Comparison of ENCODE assay signal across 21 cellular contexts in genomic region chr2:134955744-134956143, GRCh38. TPM values are rescaled to one million over a fixed set of nuclear protein-coding genes. Genes with fewer than 3 reads are reported as not detected.
DNase-seq lines count a peak whose midpoint lies in the region; ATAC-seq, FAIRE-seq and TF ChIP-seq lines count a peak whose summit lies in the region.
"Had no signal": no experiment of that assay in that cellular context is flagged by ENCODE, and none has a peak within 500 bp of the region (broad histone marks: within the 10 kb centered on the region; RNA-seq: fewer than 3 reads in every experiment).

No MANE protein-coding gene starts in this region.

- H3K4me2 ChIP-seq in HepG2 (ENCODE audit: low read depth, low read length) = no peak overlapping the region
- H3K4me2 ChIP-seq in endothelial cell of umbilical vein (ENCODE audit: insufficient read depth, low read length) = no peak overlapping the region
- H3K4me2 ChIP-seq in osteoblast (ENCODE audit: insufficient read depth, low read length) = no peak overlapping the region
- H3K4me2 ChIP-seq: BLaER1, GM23338 had no signal

- H3K9ac ChIP-seq in HepG2 (ENCODE audit: insufficient read depth, low read depth, low read length) (no peak overlapping the region), endothelial cell of umbilical vein (replicated peaks; ENCODE audit: extremely low read depth, insufficient read depth, low read length) (no peak overlapping the region)
- H3K9ac ChIP-seq: BLaER1 had no signal

- 63% methylated on average over 1 of the region's 1 CpG for WGBS in HepG2 (ENCODE audit: low lambda C conversion rate)
- 33% methylated on average over 1 of the region's 1 CpG for WGBS in right lobe of liver (ENCODE audit: insufficient coverage, low coverage, low lambda C conversion rate, missing lambda C conversion rate)

- H2AFZ ChIP-seq in HepG2 (ENCODE audit: low read length) = no peak overlapping the region
- no peak overlapping the region for H2AFZ ChIP-seq in endothelial cell of umbilical vein (ENCODE audit: low read depth, low read length)
- no peak overlapping the region for H2AFZ ChIP-seq in osteoblast (ENCODE audit: low read length)
- H2AFZ ChIP-seq: GM23338 had no signal

- BruUV-seq in HepG2 (replicated peaks; lab: Mats Ljungman, UMichigan) (no TSS peak), endothelial cell of umbilical vein (replicated peaks; lab: Mats Ljungman, UMichigan) (no TSS peak)

- H3K4me1 ChIP-seq in HepG2 (ENCODE audit: insufficient read depth, low read length) = peaks cover 38% of the 10 kb centered on the region
- no peaks in the 10 kb centered on the region for H3K4me1 ChIP-seq in right lobe of liver
- no peaks in the 10 kb centered on the region for H3K4me1 ChIP-seq in endothelial cell of umbilical vein (ENCODE audit: control insufficient read depth, extremely low read depth, insufficient read depth, low read length)
- H3K4me1 ChIP-seq in mucosa of descending colon (ENCODE audit: low read depth) = peaks cover 5% of the 10 kb centered on the region
- no peaks in the 10 kb centered on the region for H3K4me1 ChIP-seq in osteoblast (ENCODE audit: insufficient read depth, low read length)
- H3K4me1 ChIP-seq: BLaER1, Caco-2 had no signal

- peak overlapping the region; percentile 3 for H3K27ac ChIP-seq in HepG2 (ENCODE audit: extremely low read length, insufficient read depth, low read length)
- no peak overlapping the region for H3K27ac ChIP-seq in right lobe of liver
- H3K27ac ChIP-seq in endothelial cell of umbilical vein (ENCODE audit: insufficient read depth, low read depth, low read length) = no peak overlapping the region
- no peak overlapping the region for H3K27ac ChIP-seq in osteoblast (ENCODE audit: low read depth, low read length)
- H3K27ac ChIP-seq: 22Rv1, BLaER1, C4-2B had no signal

- in situ Hi-C loops in HepG2 (cut with HindIII; ENCODE audit: extremely low pct_ligation_motif_present, low pct_unique_long_range_greater_than_20kb) = no loop called here

- H3K36me3 ChIP-seq in HepG2 (replicated peaks in 1 of 2; ENCODE audit: control insufficient read depth in 1 of 2, insufficient read depth in 2 of 2, low read length in 2 of 2) (peaks cover 10 to 55% of the 10 kb centered on the region in 2 experiments), right lobe of liver (peaks cover 6 to 32% (median 21%) of the 10 kb centered on the region in 4 donors), endothelial cell of umbilical vein (ENCODE audit: control insufficient read depth in 2 of 2, extremely low read depth in 1 of 2, insufficient read depth in 2 of 2, low read length in 2 of 2) (peaks cover 13 to 17% of the 10 kb centered on the region in 2 experiments), mucosa of descending colon (ENCODE audit: low read depth) (no peaks in the 10 kb centered on the region), osteoblast (ENCODE audit: insufficient read depth, low read length) (peaks cover 38% of the 10 kb centered on the region)

- POLR2A ChIA-PET in HepG2 (lab: Yijun Ruan, JAX) (no interaction called here), endothelial cell of umbilical vein (lab: Charles Lee) (no interaction called here)

- no peak for TF ChIP-seq RAD21 in HepG2 (CRISPR knock-in tag; IDR thresholded peaks at IDR 0.05)

- H4K20me1 ChIP-seq in HepG2 (ENCODE audit: insufficient read depth, low read length) (no peaks in the 10 kb centered on the region; the same call in 1 of the 2 replicates), endothelial cell of umbilical vein (replicated peaks; ENCODE audit: control insufficient read depth, extremely low read depth, insufficient read depth, low read length) (no peaks in the 10 kb centered on the region), osteoblast (ENCODE audit: insufficient read depth, low read length) (peaks cover 9% of the 10 kb centered on the region)
- H4K20me1 ChIP-seq: BLaER1 had no signal

- no peaks in the 10 kb centered on the region for H3K9me1 ChIP-seq in endothelial cell of umbilical vein (replicated peaks; ENCODE audit: control insufficient read depth, extremely low read depth, insufficient read depth, low read length)

- H3K27me3 ChIP-seq in HepG2 (ENCODE audit: control insufficient read depth in 1 of 2, insufficient read depth in 2 of 2, low read length in 2 of 2) (no peaks in the 10 kb centered on the region), right lobe of liver (no peaks in the 10 kb centered on the region), endothelial cell of umbilical vein (ENCODE audit: control insufficient read depth in 2 of 2, insufficient read depth in 2 of 2, low read length in 2 of 2) (no peaks in the 10 kb centered on the region), osteoblast (ENCODE audit: insufficient read depth, low read length) (no peaks in the 10 kb centered on the region)
- H3K27me3 ChIP-seq: BLaER1 had no signal

- dilution Hi-C loops in endothelial cell of umbilical vein (cut with MboI; ENCODE audit: extremely low pct_ligation_motif_present, low sequenced_read_pairs) = no loop called here

- FAIRE-seq in HepG2 (lab: Jason Lieb, UNC) (no peak), endothelial cell of umbilical vein (lab: Jason Lieb, UNC) (peak; percentile 24)
- FAIRE-seq: A204.1, G401.6 had no signal

- H3K79me2 ChIP-seq in HepG2 (ENCODE audit: insufficient read depth, low read length) = peaks cover 2% of the 10 kb centered on the region
- peaks cover 2% of the 10 kb centered on the region for H3K79me2 ChIP-seq in endothelial cell of umbilical vein (ENCODE audit: control insufficient read depth, insufficient read depth, low read length)
- no peaks in the 10 kb centered on the region for H3K79me2 ChIP-seq in osteoblast (ENCODE audit: insufficient read depth, low read length)

- H3K9me3 ChIP-seq in HepG2 (ENCODE audit: low read length) (no peaks in the 10 kb centered on the region), right lobe of liver (no peaks in the 10 kb centered on the region), endothelial cell of umbilical vein (replicated peaks; ENCODE audit: control insufficient read depth, insufficient read depth, low read length) (no peaks in the 10 kb centered on the region), mucosa of descending colon (no peaks in the 10 kb centered on the region), osteoblast (ENCODE audit: low read depth, low read length) (no peaks in the 10 kb centered on the region)
- H3K9me3 ChIP-seq: BLaER1, Caco-2 had no signal

- TF ChIP-seq CTCF in HepG2 (CRISPR knock-in tag; IDR thresholded peaks at IDR 0.05) (no peak), right lobe of liver (IDR thresholded peaks at IDR 0.05) (no peak), endothelial cell of umbilical vein (IDR thresholded peaks at IDR 0.05; ENCODE audit: extremely low read depth in 1 of 2, insufficient read depth in 1 of 2, low read depth in 1 of 2, low read length in 2 of 2) (no peak), mucosa of descending colon (IDR thresholded peaks at IDR 0.05) (no peak), osteoblast (IDR thresholded peaks at IDR 0.05; ENCODE audit: extremely low read depth, low read depth, low read length) (no peak)

- H3K4me3 ChIP-seq in HepG2 (replicated peaks in 1 of 3; ENCODE audit: insufficient read depth in 1 of 3, low read depth in 2 of 3, low read length in 3 of 3) (no peak overlapping the region), right lobe of liver (no peak overlapping the region), endothelial cell of umbilical vein (replicated peaks in 1 of 3; ENCODE audit: insufficient read depth in 1 of 3, low read depth in 1 of 3, low read length in 3 of 3) (no peak overlapping the region), mucosa of descending colon (no peak overlapping the region), osteoblast (ENCODE audit: insufficient read depth, low read length) (no peak overlapping the region)
- H3K4me3 ChIP-seq: BLaER1, GM23338 had no signal

- no peak for DNase-seq in HepG2 (ENCODE audit: low spot score)
- DNase-seq in right lobe of liver = no peak
- no peak for DNase-seq in endothelial cell of umbilical vein (ENCODE audit: low read depth, low spot score)
- DNase-seq in mucosa of descending colon = no peak
- no peak for DNase-seq in putamen (ENCODE audit: low spot score)
- DNase-seq in activated CD4-positive, alpha-beta T cell treated with anti-CD3 and anti-CD28 coated beads, Interleukin-2, amount 50 U/mL, for 48 hours = no peak
- DNase-seq in osteoblast (ENCODE audit: insufficient read length, low spot score, missing footprints) = no peak
- DNase-seq: Caco-2; CD4-positive, CD25-positive, alpha-beta regulatory T cell; CD8-positive, alpha-beta T cell; DMS153; DND-41; H9 had no signal

- CTCF ChIA-PET in HepG2 (lab: Yijun Ruan, JAX; ENCODE audit: low intra/inter-chr PET ratio, low total read pairs) (interaction anchor here (0.6 kb wide), 1 partner anchor 285 kb away, joined by 3 read pairs; no protein-coding TSS in a partner anchor), endothelial cell of umbilical vein (lab: Charles Lee) (interaction anchor here (0.7 to 1.4 kb wide), 2 partner anchors 9 to 33 kb away, joined by 3 read pairs; no protein-coding TSS in a partner anchor)

- no peak for TF ChIP-seq EP300 in HepG2 (IDR thresholded peaks at IDR 0.05; ENCODE audit: low read depth in 2 of 2, low read length in 2 of 2)
- TF ChIP-seq EP300 in HepG2 (CRISPR knock-in tag; IDR thresholded peaks at IDR 0.05; ENCODE audit: borderline replicate concordance) = no peak

- no peak for ATAC-seq in HepG2
- ATAC-seq in right lobe of liver = no peak
- peak; percentile 72 for ATAC-seq in mucosa of descending colon
- no peak for ATAC-seq in HG03378 (IDR thresholded peaks at IDR 0.05; ENCODE audit: unreplicated experiment)
- ATAC-seq: CD8-positive, alpha-beta T cell; GM23338; HCT116 had no signal

- TF ChIP-seq POLR2A in HepG2 (IDR thresholded peaks at IDR 0.05; ENCODE audit: insufficient read depth in 1 of 2, low read depth in 2 of 2, low read length in 2 of 2) = no peak
- no peak for TF ChIP-seq POLR2A in right lobe of liver (IDR thresholded peaks at IDR 0.05)
- no peak for TF ChIP-seq POLR2A in endothelial cell of umbilical vein (IDR thresholded peaks at IDR 0.05; ENCODE audit: low read depth, low read length)

- intact Hi-C loops in HepG2 (cut with micrococcal nuclease; ENCODE audit: unreplicated experiment) (no loop called here), right lobe of liver (cut with DNase I) (no loop called here), endothelial cell of umbilical vein (cut with micrococcal nuclease) (no loop called here), mucosa of descending colon (cut with DNase I, micrococcal nuclease) (no loop called here)

RNA-seq across cellular contexts. Expression of gene CCNT2, which starts 37.1 kb away (rescaled TPM):
- 31.2 and 34.4 TPM in 2 replicates for total RNA-seq in HepG2 (2016; rRNA removed; fragmentation: Illumina TruSeq; extraction: Trizol)
- 11.1 and 11.5 TPM in 2 replicates for total RNA-seq in HepG2 (2016; cell fraction: cytosol; rRNA removed; fragmentation: Illumina TruSeq; extraction: Trizol; ENCODE audit: low read depth)
- 30.1 and 32.4 TPM in 2 replicates for total RNA-seq in HepG2 (2016; cell fraction: insoluble cytoplasmic fraction; rRNA removed; fragmentation: Illumina TruSeq; extraction: Trizol)
- 9.5 and 11.8 TPM in 2 replicates for total RNA-seq in HepG2 (2016; cell fraction: membrane; rRNA removed; fragmentation: Illumina TruSeq; extraction: Trizol)
- total RNA-seq in HepG2 (2016; cell fraction: nucleus; rRNA removed; fragmentation: Illumina TruSeq; extraction: Trizol) = 89.2 and 92.5 TPM in 2 replicates
- polyA plus RNA-seq in HepG2 (2011; rRNA removed) = 20.5 and 22.1 TPM in 2 replicates
- polyA plus RNA-seq in HepG2 (2011; cell fraction: cytosol; rRNA removed) = 7.2 and 8.5 TPM in 2 replicates
- 44.4 and 46.0 TPM in 2 replicates for polyA plus RNA-seq in HepG2 (2011; cell fraction: nucleus; rRNA removed)
- polyA plus RNA-seq in HepG2 (2012) = 19.5 and 23.0 TPM in 2 replicates
- 0.57 and 0.70 TPM in 2 replicates for polyA plus RNA-seq in HepG2 (2016; cell fraction: cytosol; fragmentation: Illumina TruSeq; extraction: Trizol; ENCODE audit: low read depth)
- polyA plus RNA-seq in HepG2 (2016; cell fraction: insoluble cytoplasmic fraction; fragmentation: Illumina TruSeq; extraction: Trizol; ENCODE audit: low read depth) = 19.6 and 20.9 TPM in 2 replicates
- polyA plus RNA-seq in HepG2 (2016; cell fraction: membrane; fragmentation: Illumina TruSeq; extraction: Trizol; ENCODE audit: low read depth) = 2.3 and 2.4 TPM in 2 replicates
- polyA plus RNA-seq in HepG2 (2016; cell fraction: nucleus; fragmentation: Illumina TruSeq; extraction: Trizol; ENCODE audit: insufficient read depth, low read depth) = 96.7 and 102 TPM in 2 replicates
- 16.2 and 33.3 TPM in 2 replicates for polyA minus RNA-seq in HepG2 (2011; rRNA and poly(A)+ RNA removed; ENCODE audit: low replicate concordance)
- 23.0 and 26.5 TPM in 2 replicates for polyA minus RNA-seq in HepG2 (2011; cell fraction: cytosol; rRNA and poly(A)+ RNA removed)
- 175 and 178 TPM in 2 replicates for polyA minus RNA-seq in HepG2 (2011; cell fraction: nucleus; rRNA and poly(A)+ RNA removed)
- 10 to 100 TPM; 13.2 to 23.6 (median 17.5) TPM for total RNA-seq in right lobe of liver
- total RNA-seq in endothelial cell of umbilical vein = 35.4 and 35.5 TPM in 2 replicates
- 9.3 and 10.3 TPM in 2 replicates for polyA plus RNA-seq in endothelial cell of umbilical vein
- 6.4 and 6.8 TPM in 2 replicates for polyA plus RNA-seq in endothelial cell of umbilical vein (2011; cell fraction: cytosol; rRNA removed)
- 45.1 and 53.9 TPM in 2 replicates for polyA plus RNA-seq in endothelial cell of umbilical vein (2011; cell fraction: nucleus; rRNA removed)
- polyA plus RNA-seq in endothelial cell of umbilical vein (2012) = 13.9 and 19.3 TPM in 2 replicates
- 33.3 and 37.8 TPM in 2 replicates for polyA minus RNA-seq in endothelial cell of umbilical vein
- polyA minus RNA-seq in endothelial cell of umbilical vein (2011; cell fraction: cytosol; rRNA and poly(A)+ RNA removed) = 8.3 TPM
- 82.6 and 82.9 TPM in 2 replicates for polyA minus RNA-seq in endothelial cell of umbilical vein (2011; cell fraction: nucleus; rRNA and poly(A)+ RNA removed)
- 10 to 100 TPM; 37.9 to 51.7 (median 46.7) TPM for total RNA-seq in mucosa of descending colon
- 26.2 and 26.8 TPM in 2 replicates for total RNA-seq in osteoblast
